ENCODE assay signal across 38 cellular contexts in genomic region chr4:56705373-56705772, GRCh38.
"Had no signal": no experiment of that assay in that cellular context is flagged by ENCODE, and none has a peak within 500 bp of the region (broad histone marks: within the 10 kb centered on the region; RNA-seq: fewer than 3 reads in every experiment).

No MANE protein-coding gene starts in this region.

- H3K27me3 ChIP-seq: adrenal gland, ascending aorta, body of pancreas, brain microvascular endothelial cell, breast epithelium, cardiac muscle cell had no signal

- H3K9me3 Mint-ChIP-seq: activated naive CD4-positive, alpha-beta T cell treated with anti-CD3 and anti-CD28 coated beads for 36 hours; activated naive CD4-positive, alpha-beta T cell treated with anti-CD3 and anti-CD28 coated beads, Interleukin-2, amount 10 ng/mL, durations not matched to agents 7 days and 5 days; activated naive CD4-positive, alpha-beta T cell treated with anti-CD3 and anti-CD28 coated beads, Interleukin-2, amount 50 U/mL, for 24 hours; activated naive CD4-positive, alpha-beta T cell treated with anti-CD3 and anti-CD28 coated beads, Interleukin-2, amount 50 U/mL, for 72 hours; activated naive CD8-positive, alpha-beta T cell treated with anti-CD3 and anti-CD28 coated beads for 36 hours; activated naive CD8-positive, alpha-beta T cell treated with anti-CD3 and anti-CD28 coated beads, Interleukin-2, amount 10 ng/mL, durations not matched to agents 7 days and 5 days; activated naive CD8-positive, alpha-beta T cell treated with anti-CD3 and anti-CD28 coated beads, Interleukin-2, amount 50 U/mL, for 24 hours; activated T-cell treated with anti-CD3 and anti-CD28 coated beads, Interleukin-2, amount 50 U/mL, for 24 hours; activated T-cell treated with anti-CD3 and anti-CD28 coated beads, Interleukin-2, amount 50 U/mL, for 4 hours; activated T-cell treated with anti-CD3 and anti-CD28 coated beads, Interleukin-2, amount 50 U/mL, for 72 hours; activated T-helper 1 cell treated with anti-CD3 and anti-CD28 coated beads, Interleukin-12 subunit alpha, Interleukin-12 subunit beta, Interleukin-2, Interleukin-4 antibody, amounts not matched to agents 30 ng/mL and 10 ng/mL and 1 ng/mL, durations not matched to agents 14 hours and 24 hours and 36 hours; activated T-helper 17 cell treated with anti-CD3 and anti-CD28 coated beads, Interleukin-2, amount 50 U/mL, for 72 hours; activated T-helper 2 cell treated with anti-CD3 and anti-CD28 coated beads, Interferon-gamma antibody, Interleukin-2, Interleukin-4, amounts not matched to agents 10 μg/mL and 5 μg/mL and 100 μg/mL, durations not matched to agents 14 hours and 24 hours and 36 hours; central memory CD8-positive, alpha-beta T cell had no signal

- H3K27ac Mint-ChIP-seq: activated naive CD4-positive, alpha-beta T cell treated with anti-CD3 and anti-CD28 coated beads for 36 hours; activated naive CD4-positive, alpha-beta T cell treated with anti-CD3 and anti-CD28 coated beads, Interleukin-2, amount 10 ng/mL, durations not matched to agents 7 days and 5 days; activated naive CD4-positive, alpha-beta T cell treated with anti-CD3 and anti-CD28 coated beads, Interleukin-2, amount 50 U/mL, for 24 hours; activated naive CD4-positive, alpha-beta T cell treated with anti-CD3 and anti-CD28 coated beads, Interleukin-2, amount 50 U/mL, for 72 hours; activated naive CD8-positive, alpha-beta T cell; activated naive CD8-positive, alpha-beta T cell treated with anti-CD3 and anti-CD28 coated beads for 36 hours; activated naive CD8-positive, alpha-beta T cell treated with anti-CD3 and anti-CD28 coated beads, Interleukin-2, amount 10 ng/mL, durations not matched to agents 7 days and 5 days; activated naive CD8-positive, alpha-beta T cell treated with anti-CD3 and anti-CD28 coated beads, Interleukin-2, amount 50 U/mL, for 24 hours; activated T-cell treated with anti-CD3 and anti-CD28 coated beads, Interleukin-2, amount 50 U/mL, for 24 hours; activated T-cell treated with anti-CD3 and anti-CD28 coated beads, Interleukin-2, amount 50 U/mL, for 72 hours; activated T-helper 1 cell treated with anti-CD3 and anti-CD28 coated beads, Interleukin-12 subunit alpha, Interleukin-12 subunit beta, Interleukin-2, Interleukin-4 antibody, amounts not matched to agents 30 ng/mL and 10 ng/mL and 1 ng/mL, durations not matched to agents 14 hours and 24 hours and 36 hours; activated T-helper 17 cell treated with anti-CD3 and anti-CD28 coated beads, Interleukin-2, amount 50 U/mL, for 72 hours; activated T-helper 2 cell treated with anti-CD3 and anti-CD28 coated beads, Interferon-gamma antibody, Interleukin-2, Interleukin-4, amounts not matched to agents 10 μg/mL and 5 μg/mL and 100 μg/mL, durations not matched to agents 14 hours and 24 hours and 36 hours had no signal

- H3K4me1 Mint-ChIP-seq: activated naive CD4-positive, alpha-beta T cell treated with anti-CD3 and anti-CD28 coated beads, Interleukin-2, amount 10 ng/mL, durations not matched to agents 7 days and 5 days; activated naive CD4-positive, alpha-beta T cell treated with anti-CD3 and anti-CD28 coated beads, Interleukin-2, amount 50 U/mL, for 24 hours; activated naive CD8-positive, alpha-beta T cell treated with anti-CD3 and anti-CD28 coated beads for 36 hours; activated naive CD8-positive, alpha-beta T cell treated with anti-CD3 and anti-CD28 coated beads, Interleukin-2, amount 10 ng/mL, durations not matched to agents 7 days and 5 days; activated naive CD8-positive, alpha-beta T cell treated with anti-CD3 and anti-CD28 coated beads, Interleukin-2, amount 50 U/mL, for 24 hours; activated T-helper 17 cell treated with anti-CD3 and anti-CD28 coated beads, Interleukin-2, amount 50 U/mL, for 72 hours; central memory CD8-positive, alpha-beta T cell had no signal

- DNase-seq: activated effector memory CD4-positive, alpha-beta T cell treated with anti-CD3 and anti-CD28 coated beads, Interleukin-2, amount 50 U/mL, for 16 hours; activated effector memory CD4-positive, alpha-beta T cell treated with Interleukin-2 at 50 U/mL for 16 hours; activated gamma-delta T cell; activated gamma-delta T cell treated with Interleukin-2 at 50 U/mL for 16 hours; activated naive CD4-positive, alpha-beta T cell; activated naive CD4-positive, alpha-beta T cell treated with anti-CD3 and anti-CD28 coated beads for 36 hours; activated naive CD4-positive, alpha-beta T cell treated with anti-CD3 and anti-CD28 coated beads, Interleukin-2, amount 10 ng/mL, durations not matched to agents 7 days and 5 days; activated naive CD4-positive, alpha-beta T cell treated with anti-CD3 and anti-CD28 coated beads, Interleukin-2, amount 50 U/mL, for 16 hours; activated naive CD4-positive, alpha-beta T cell treated with Interleukin-2 at 50 U/mL for 16 hours; activated naive CD8-positive, alpha-beta T cell treated with anti-CD3 and anti-CD28 coated beads for 36 hours; activated naive CD8-positive, alpha-beta T cell treated with anti-CD3 and anti-CD28 coated beads, Interleukin-2, amount 10 ng/mL, durations not matched to agents 7 days and 5 days; activated naive CD8-positive, alpha-beta T cell treated with anti-CD3 and anti-CD28 coated beads, Interleukin-2, amount 50 U/mL, for 24 hours; activated T-cell treated with anti-CD3 and anti-CD28 coated beads, Interleukin-2, amount 50 U/mL, for 1 hour; activated T-cell treated with anti-CD3 and anti-CD28 coated beads, Interleukin-2, amount 50 U/mL, for 24 hours; activated T-cell treated with anti-CD3 and anti-CD28 coated beads, Interleukin-2, amount 50 U/mL, for 4 hours; activated T-cell treated with anti-CD3 and anti-CD28 coated beads, Interleukin-2, amount 50 U/mL, for 48 hours; activated T-cell treated with anti-CD3 and anti-CD28 coated beads, Interleukin-2, amount 50 U/mL, for 72 hours; adrenal gland; amniotic stem cell; amygdala; anterior cingulate cortex; aorta; body of pancreas; brain microvascular endothelial cell; caudate nucleus; central memory CD4-positive, alpha-beta T cell; cerebellar nuclear complex had no signal

- H3K4me3 ChIP-seq: adrenal gland, ascending aorta, body of pancreas, breast epithelium, cardiac muscle cell had no signal

- H3K4me3 Mint-ChIP-seq: activated naive CD4-positive, alpha-beta T cell treated with anti-CD3 and anti-CD28 coated beads for 36 hours; activated naive CD4-positive, alpha-beta T cell treated with anti-CD3 and anti-CD28 coated beads, Interleukin-2, amount 10 ng/mL, durations not matched to agents 7 days and 5 days; activated naive CD4-positive, alpha-beta T cell treated with anti-CD3 and anti-CD28 coated beads, Interleukin-2, amount 50 U/mL, for 24 hours; activated naive CD8-positive, alpha-beta T cell; activated naive CD8-positive, alpha-beta T cell treated with anti-CD3 and anti-CD28 coated beads for 36 hours; activated naive CD8-positive, alpha-beta T cell treated with anti-CD3 and anti-CD28 coated beads, Interleukin-2, amount 10 ng/mL, durations not matched to agents 7 days and 5 days; activated naive CD8-positive, alpha-beta T cell treated with anti-CD3 and anti-CD28 coated beads, Interleukin-2, amount 50 U/mL, for 24 hours; activated T-cell treated with anti-CD3 and anti-CD28 coated beads, Interleukin-2, amount 50 U/mL, for 24 hours; activated T-cell treated with anti-CD3 and anti-CD28 coated beads, Interleukin-2, amount 50 U/mL, for 4 hours; activated T-cell treated with anti-CD3 and anti-CD28 coated beads, Interleukin-2, amount 50 U/mL, for 72 hours; activated T-helper 1 cell treated with anti-CD3 and anti-CD28 coated beads, Interleukin-12 subunit alpha, Interleukin-12 subunit beta, Interleukin-2, Interleukin-4 antibody, amounts not matched to agents 30 ng/mL and 10 ng/mL and 1 ng/mL, durations not matched to agents 14 hours and 24 hours and 36 hours; activated T-helper 17 cell treated with anti-CD3 and anti-CD28 coated beads, Interleukin-2, amount 50 U/mL, for 72 hours; brain; central memory CD8-positive, alpha-beta T cell had no signal

- H3K4me1 ChIP-seq: ascending aorta, body of pancreas, breast epithelium had no signal

- H3K27ac ChIP-seq: ascending aorta, body of pancreas, brain microvascular endothelial cell, cardiac muscle cell had no signal

- H3K27me3 Mint-ChIP-seq: activated naive CD4-positive, alpha-beta T cell treated with anti-CD3 and anti-CD28 coated beads, Interleukin-2, amount 10 ng/mL, durations not matched to agents 7 days and 5 days; activated naive CD4-positive, alpha-beta T cell treated with anti-CD3 and anti-CD28 coated beads, Interleukin-2, amount 50 U/mL, for 24 hours; activated naive CD8-positive, alpha-beta T cell treated with anti-CD3 and anti-CD28 coated beads for 36 hours; activated naive CD8-positive, alpha-beta T cell treated with anti-CD3 and anti-CD28 coated beads, Interleukin-2, amount 10 ng/mL, durations not matched to agents 7 days and 5 days; activated naive CD8-positive, alpha-beta T cell treated with anti-CD3 and anti-CD28 coated beads, Interleukin-2, amount 50 U/mL, for 24 hours; activated T-cell treated with anti-CD3 and anti-CD28 coated beads, Interleukin-2, amount 50 U/mL, for 24 hours; brain; central memory CD8-positive, alpha-beta T cell had no signal

- ATAC-seq: activated naive CD4-positive, alpha-beta T cell treated with anti-CD3 and anti-CD28 coated beads, Interleukin-2, amount 50 U/mL, for 72 hours; activated naive CD8-positive, alpha-beta T cell treated with anti-CD3 and anti-CD28 coated beads, Interleukin-2, amount 50 U/mL, for 24 hours; activated T-cell treated with anti-CD3 and anti-CD28 coated beads, Interleukin-2, amount 50 U/mL, for 4 hours; activated T-cell treated with anti-CD3 and anti-CD28 coated beads, Interleukin-2, amount 50 U/mL, for 72 hours; activated T-helper 17 cell treated with anti-CD3 and anti-CD28 coated beads, Interleukin-2, amount 50 U/mL, for 72 hours; body of pancreas had no signal

- H3K36me3 Mint-ChIP-seq: activated naive CD4-positive, alpha-beta T cell treated with anti-CD3 and anti-CD28 coated beads, Interleukin-2, amount 10 ng/mL, durations not matched to agents 7 days and 5 days; activated naive CD4-positive, alpha-beta T cell treated with anti-CD3 and anti-CD28 coated beads, Interleukin-2, amount 50 U/mL, for 24 hours; activated naive CD4-positive, alpha-beta T cell treated with anti-CD3 and anti-CD28 coated beads, Interleukin-2, amount 50 U/mL, for 72 hours; activated naive CD8-positive, alpha-beta T cell; activated naive CD8-positive, alpha-beta T cell treated with anti-CD3 and anti-CD28 coated beads for 36 hours; activated naive CD8-positive, alpha-beta T cell treated with anti-CD3 and anti-CD28 coated beads, Interleukin-2, amount 10 ng/mL, durations not matched to agents 7 days and 5 days; brain had no signal

- H3K36me3 ChIP-seq: adrenal gland, ascending aorta, brain microvascular endothelial cell, breast epithelium, cardiac muscle cell had no signal

- H3K9me3 ChIP-seq: adrenal gland, ascending aorta, body of pancreas, breast epithelium had no signal
